In genomic region chr12:54414191-54414525, GRCh38 we compare ENCODE assay signal across 10 cellular contexts.
DNase-seq lines count a peak whose midpoint lies in the region; ATAC-seq and TF ChIP-seq lines count a peak whose summit lies in the region.
"Had no signal": no experiment of that assay in that cellular context is flagged by ENCODE, and none has a peak within 500 bp of the region (broad histone marks: within the 10 kb centered on the region; RNA-seq: fewer than 3 reads in every experiment).

No MANE protein-coding gene starts in this region.

- H2AFZ ChIP-seq in ACC112 (ENCODE audit: low read length, unreplicated experiment) (no peak overlapping the region), MM.1S (ENCODE audit: low read length) (no peak overlapping the region)

- H3K4me1 ChIP-seq in ACC112 (ENCODE audit: control insufficient read depth, insufficient read depth, low read length, unreplicated experiment) (peaks cover 60% of the 10 kb centered on the region), neutrophil (ENCODE audit: control insufficient read depth in 1 of 2, insufficient read depth in 1 of 2, low read depth in 1 of 2, low read length in 1 of 2) (peaks cover 77 to 81% of the 10 kb centered on the region in 2 experiments), MM.1S (ENCODE audit: low read length) (peaks cover 17% of the 10 kb centered on the region)

- DNase-seq in HL-60 (ENCODE audit: low read depth in 1 of 2, low spot score in 1 of 2) (no peak), MM.1S (no peak), amygdala (lab: John Stamatoyannopoulos, UW) (no peak), epidermal melanocyte (ENCODE audit: insufficient read length, low spot score) (no peak), NCI-H128 (lab: John Stamatoyannopoulos, UW; ENCODE audit: unreplicated experiment) (no peak)
- no peak for DNase-seq in central memory CD8-positive, alpha-beta T cell (ENCODE audit: low spot score in 2 of 2)
- DNase-seq: NCI-H526 treated with DMSO at 0.1 percent for 48 hours had no signal

- no peaks in the 10 kb centered on the region for H3F3A ChIP-seq in MM.1S (ENCODE audit: insufficient read depth, low read length)

- H3K9ac ChIP-seq in MM.1S (ENCODE audit: low read length) = no peak overlapping the region

- no peaks in the 10 kb centered on the region for H3K27me3 Mint-ChIP-seq in central memory CD8-positive, alpha-beta T cell

- H3K9me3 Mint-ChIP-seq in central memory CD8-positive, alpha-beta T cell = no peaks in the 10 kb centered on the region
- H3K9me3 Mint-ChIP-seq: type B pancreatic cell had no signal

- H3K27ac ChIP-seq in ACC112 (ENCODE audit: low read depth, low read length) = peak overlapping the region; percentile 96
- H3K27ac ChIP-seq in HL-60 (replicated peaks) = peak overlapping the region; percentile 88
- peak overlapping the region; percentile 100 for H3K27ac ChIP-seq in neutrophil
- H3K27ac ChIP-seq in MM.1S (ENCODE audit: low read length) = no peak overlapping the region

- H3K27me3 ChIP-seq in ACC112 (ENCODE audit: insufficient read depth, low read length) (no peaks in the 10 kb centered on the region), HL-60 (ENCODE audit: insufficient read depth, poor library complexity, severe bottlenecking) (no peaks in the 10 kb centered on the region), neutrophil (no peaks in the 10 kb centered on the region), MM.1S (replicated peaks; ENCODE audit: insufficient read depth, low read length) (peaks cover 17% of the 10 kb centered on the region)

- H3K4me3 Mint-ChIP-seq in central memory CD8-positive, alpha-beta T cell = peak overlapping the region; percentile 72
- H3K4me3 Mint-ChIP-seq: type B pancreatic cell had no signal

- no peaks in the 10 kb centered on the region for H4K20me1 ChIP-seq in MM.1S (ENCODE audit: insufficient read depth, low read length)

- peaks cover 62% of the 10 kb centered on the region for H3K4me1 Mint-ChIP-seq in central memory CD8-positive, alpha-beta T cell

- H3K27ac Mint-ChIP-seq in central memory CD8-positive, alpha-beta T cell (ENCODE audit: low read depth) = peak overlapping the region; percentile 98
- H3K27ac Mint-ChIP-seq: type B pancreatic cell had no signal

- ATAC-seq in central memory CD8-positive, alpha-beta T cell (replicated peaks; ENCODE audit: extremely low read depth, poor library complexity, severe bottlenecking) = no peak

- TF ChIP-seq CTCF in HL-60 (IDR thresholded peaks at IDR 0.05; ENCODE audit: insufficient read depth, low read length) (no peak), neutrophil (IDR thresholded peaks at IDR 0.05) (no peak), MM.1S (IDR thresholded peaks at IDR 0.05; ENCODE audit: low read length) (no peak)

- peaks cover 35% of the 10 kb centered on the region for H3K36me3 Mint-ChIP-seq in central memory CD8-positive, alpha-beta T cell (ENCODE audit: insufficient read depth)
- H3K36me3 Mint-ChIP-seq: type B pancreatic cell had no signal

- peak overlapping the region; percentile 64 for H3K4me3 ChIP-seq in ACC112 (ENCODE audit: low read depth, low read length)
- peak overlapping the region; percentile 31; the same call in 1 of the 2 replicates for H3K4me3 ChIP-seq in HL-60 (replicated peaks; ENCODE audit: insufficient read depth, low read length)
- peak overlapping the region; percentile 69 to 94 for H3K4me3 ChIP-seq in neutrophil (ENCODE audit: low read depth in 1 of 2, low read length in 1 of 2)
- no peak overlapping the region for H3K4me3 ChIP-seq in MM.1S (ENCODE audit: low read length)

- H3K79me2 ChIP-seq in ACC112 (ENCODE audit: control insufficient read depth, insufficient read depth, low read length, unreplicated experiment) (peaks cover 95% of the 10 kb centered on the region), MM.1S (ENCODE audit: low read length) (no peaks in the 10 kb centered on the region)

- H3K36me3 ChIP-seq in ACC112 (ENCODE audit: insufficient read depth, low read length) = peaks cover 7% of the 10 kb centered on the region; the same call in 1 of the 2 replicates
- peaks cover 24% of the 10 kb centered on the region for H3K36me3 ChIP-seq in neutrophil
- no peaks in the 10 kb centered on the region for H3K36me3 ChIP-seq in MM.1S (replicated peaks; ENCODE audit: insufficient read depth, low read length)

- no peaks in the 10 kb centered on the region for H3K9me3 ChIP-seq in neutrophil
- no peaks in the 10 kb centered on the region for H3K9me3 ChIP-seq in MM.1S (replicated peaks; ENCODE audit: insufficient read depth, low read length)

- no peaks in the 10 kb centered on the region for H3K9me2 ChIP-seq in MM.1S (replicated peaks; ENCODE audit: insufficient read depth, low read length)

- no peak overlapping the region for H3K4me2 ChIP-seq in MM.1S (ENCODE audit: low read depth, low read length)
